8 cellular contexts compared by ENCODE assay signal in the genomic region with DNA sequence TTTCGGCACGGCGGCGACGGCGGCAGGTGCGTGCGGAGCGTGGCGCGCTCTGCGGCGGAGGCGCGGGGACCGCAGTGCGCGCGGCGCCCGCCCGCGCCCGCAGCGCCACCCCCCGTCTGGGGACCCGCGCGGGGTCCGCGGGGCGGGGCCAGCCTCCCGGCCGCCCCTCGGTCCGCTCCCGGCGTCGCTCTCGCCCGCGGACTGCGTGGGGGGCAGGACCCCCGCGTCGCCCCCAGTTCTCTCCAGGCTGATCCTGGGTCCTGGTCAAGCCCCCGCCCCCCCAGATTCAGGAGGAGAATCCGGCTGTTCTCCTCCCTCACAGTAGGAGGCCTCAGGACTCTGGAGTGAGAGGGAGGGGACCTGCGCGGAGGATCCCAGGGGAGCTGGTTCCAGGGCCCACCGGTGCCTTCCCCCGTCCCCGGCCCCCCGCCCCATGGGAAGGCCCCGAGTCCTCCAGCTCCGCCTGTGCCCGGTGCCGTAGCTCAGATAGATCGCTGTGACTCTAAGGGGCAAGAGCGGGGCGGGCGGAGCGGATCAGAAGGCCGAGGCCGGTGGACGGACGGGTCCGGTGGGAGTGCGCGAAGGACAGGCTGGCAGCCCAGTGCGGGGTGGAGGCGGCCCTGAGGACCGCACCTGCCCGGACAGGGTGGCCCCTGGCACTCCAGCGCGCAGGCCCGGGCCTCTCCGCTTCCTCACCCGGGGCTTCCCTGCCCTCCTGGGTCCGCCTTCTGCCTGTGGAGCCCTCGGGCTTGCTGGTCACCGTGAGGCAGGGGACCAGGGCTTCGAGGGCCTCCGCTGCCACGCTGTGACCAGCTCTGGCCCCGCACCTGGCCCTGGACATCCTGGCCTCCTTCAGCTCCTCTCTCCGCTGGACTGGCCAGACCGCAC. TPM values are rescaled to one million over a fixed set of nuclear protein-coding genes. Genes with fewer than 3 reads are reported as not detected.
A peak's percentile ranks its signal among the peaks of the same experiment; 100 is the strongest.
DNase-seq lines count a peak whose midpoint lies in the region; ATAC-seq, FAIRE-seq and TF ChIP-seq lines count a peak whose summit lies in the region.

A gene with protein sequence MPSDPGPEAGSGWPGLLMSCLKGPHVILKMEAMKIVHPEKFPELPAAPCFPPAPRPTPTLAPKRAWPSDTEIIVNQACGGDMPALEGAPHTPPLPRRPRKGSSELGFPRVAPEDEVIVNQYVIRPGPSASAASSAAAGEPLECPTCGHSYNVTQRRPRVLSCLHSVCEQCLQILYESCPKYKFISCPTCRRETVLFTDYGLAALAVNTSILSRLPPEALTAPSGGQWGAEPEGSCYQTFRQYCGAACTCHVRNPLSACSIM (minus strand): TSS at position 51 of the 888 bp plus-strand sequence. CDS start 1,028 bp downstream, outside the sequence.

- no peaks in the 10 kb centered on the region for H3K9me3 ChIP-seq in CD8-positive, alpha-beta memory T cell (ENCODE audit: low read length)
- H3K9me3 ChIP-seq in T-helper 17 cell (ENCODE audit: control insufficient read depth, low read length, poor library complexity, severe bottlenecking) (no peaks in the 10 kb centered on the region), pancreas (no peaks in the 10 kb centered on the region)

- WGBS in pancreas, 2 donors, result 5 to 7% methylated on average over 47 to 88 of the region's 88 CpGs

- intact Hi-C loops in pancreas (cut with DNase I), result no loop called here

- no peak for TF ChIP-seq POLR2A in GM12892 (IDR thresholded peaks at IDR 0.05; ENCODE audit: low read depth, low read length)

- TF ChIP-seq CTCF in HFF-Myc (IDR thresholded peaks at IDR 0.05; ENCODE audit: low read depth, low read length, missing control alignments), result no peak
- no peak for TF ChIP-seq CTCF in fibroblast of pulmonary artery (IDR thresholded peaks at IDR 0.05; ENCODE audit: low read length, missing control alignments)
- TF ChIP-seq CTCF in pancreas (IDR thresholded peaks at IDR 0.05), result no peak

- peaks cover 0 to under 1% of the 10 kb centered on the region in 2 donors for H3K27me3 Mint-ChIP-seq in CD8-positive, alpha-beta memory T cell
- peaks cover 2% of the 10 kb centered on the region for H3K27me3 Mint-ChIP-seq in T-helper 17 cell

- H3K4me3 Mint-ChIP-seq in CD8-positive, alpha-beta memory T cell, result peak within 1 kb of the TSS; percentile 71 to 85 (median 76)
- H3K4me3 Mint-ChIP-seq in T-helper 17 cell, result peak within 1 kb of the TSS; percentile 82

- FAIRE-seq in pancreas (lab: Jason Lieb, UNC) (no peak), GM12892 (lab: Jason Lieb, UNC) (no peak)

- POLR2A ChIA-PET in CD8-positive, alpha-beta memory T cell (lab: Charles Lee), result interaction anchor here (0.7 to 2.9 kb wide), 10 partner anchors 15 to 136 kb away, joined by 3 to 23 read pairs (median 8); a partner anchor contains a TSS

- H3K9me3 Mint-ChIP-seq in CD8-positive, alpha-beta memory T cell, result peaks cover 0 to 1% (median 0%) of the 10 kb centered on the region in 5 donors

- peak in 2 of 5 donors; percentile 34 to 53 for DNase-seq in CD8-positive, alpha-beta memory T cell
- no peak for DNase-seq in HFF-Myc (ENCODE audit: extremely low read depth, low read depth)
- no peak for DNase-seq in T-helper 17 cell
- no peak for DNase-seq in fibroblast of pulmonary artery (ENCODE audit: low read depth)
- peak in 4 of 6 donors; percentile 33 to 68 (median 44) for DNase-seq in pancreas
- DNase-seq in glomerular visceral epithelial cell (ENCODE audit: extremely low spot score), result no peak
- no peak for DNase-seq in GM12892 (ENCODE audit: insufficient read length)
- no peak for DNase-seq in epidermal melanocyte (ENCODE audit: insufficient read length, low spot score)

- H3K27me3 ChIP-seq in CD8-positive, alpha-beta memory T cell (ENCODE audit: insufficient read depth, low read length, poor library complexity, severe bottlenecking), result no peaks in the 10 kb centered on the region
- H3K27me3 ChIP-seq in pancreas, result no peaks in the 10 kb centered on the region

- H3K36me3 Mint-ChIP-seq in CD8-positive, alpha-beta memory T cell, result no peaks in the 10 kb centered on the region
- H3K36me3 Mint-ChIP-seq in T-helper 17 cell (ENCODE audit: low read depth), result no peaks in the 10 kb centered on the region

- H3K4me1 ChIP-seq in CD8-positive, alpha-beta memory T cell (ENCODE audit: insufficient read depth, low read length), result peaks cover 13% of the 10 kb centered on the region
- H3K4me1 ChIP-seq in pancreas, result peaks cover 11 to 20% (median 15%) of the 10 kb centered on the region in 3 donors

- peak within 1 kb of the TSS in 5 of 8 donors; percentile 66 to 93 (median 79) for H3K27ac Mint-ChIP-seq in CD8-positive, alpha-beta memory T cell
- no peak within 1 kb of the TSS for H3K27ac Mint-ChIP-seq in T-helper 17 cell

- H3K36me3 ChIP-seq in CD8-positive, alpha-beta memory T cell (ENCODE audit: insufficient read depth, low read length), result no peaks in the 10 kb centered on the region
- H3K36me3 ChIP-seq in pancreas, result no peaks in the 10 kb centered on the region

- H3K4me1 Mint-ChIP-seq in CD8-positive, alpha-beta memory T cell, result peaks cover under 1 to 12% (median 3%) of the 10 kb centered on the region in 3 donors
- peaks cover 3% of the 10 kb centered on the region for H3K4me1 Mint-ChIP-seq in T-helper 17 cell

- peak within 1 kb of the TSS; percentile 74 for H3K27ac ChIP-seq in CD8-positive, alpha-beta memory T cell (ENCODE audit: low read depth, low read length)
- H3K27ac ChIP-seq in pancreas, result peak within 1 kb of the TSS; percentile 73 to 90 (median 82)

- no peak for ATAC-seq in T-helper 17 cell
- ATAC-seq in pancreas, result peak in 3 of 4 donors; percentile 1 to 7 (median 2)

- peak within 1 kb of the TSS; percentile 75 for H3K4me3 ChIP-seq in CD8-positive, alpha-beta memory T cell (ENCODE audit: low read length)
- H3K4me3 ChIP-seq in HFF-Myc (replicated peaks; ENCODE audit: low read depth, low read length), result peak within 1 kb of the TSS; percentile 74
- H3K4me3 ChIP-seq in fibroblast of pulmonary artery (replicated peaks; ENCODE audit: low read depth, low read length), result peak within 1 kb of the TSS; percentile 48
- peak within 1 kb of the TSS; percentile 18 to 88 (median 38) for H3K4me3 ChIP-seq in pancreas

- CTCF ChIA-PET in CD8-positive, alpha-beta memory T cell (lab: Charles Lee), result interaction anchor here (0.9 to 3.5 kb wide), 5 partner anchors 13 to 187 kb away, joined by 3 to 18 read pairs (median 7); no protein-coding TSS in a partner anchor

RNA-seq across cellular contexts. Expression of the gene that starts here (rescaled TPM):
- total RNA-seq in CD8-positive, alpha-beta memory T cell, result 1 to 10 TPM; 2.7 to 3.3 TPM
- not detected for polyA plus RNA-seq in CD8-positive, alpha-beta memory T cell
- total RNA-seq in T-helper 17 cell, result 1 to 10 TPM; 1.2 to 5.3 TPM
- total RNA-seq in pancreas, result 1 to 10 TPM; 3.3 to 6.5 (median 3.4) TPM
- polyA plus RNA-seq in pancreas, result 10 to 100 TPM; 11.4 to 20.7 TPM
- 0.72 TPM for polyA plus RNA-seq in GM12892 (2012; ENCODE audit: missing spikeins)

Comparison
In these comparisons a context has a peak if more than half of its experiments do, and no peak if none do; other contexts are left out.
1. RNA of the gene that starts here (polyA plus RNA-seq): 11.4 to 20.7 TPM in pancreas; not detected in CD8-positive, alpha-beta memory T cell (single experiment); every median in the first group is over 10 times any median in the second.
2. DNase-seq: peak in pancreas (4 of 6); none in HFF-Myc (single experiment), T-helper 17 cell (0 of 3), fibroblast of pulmonary artery (single experiment), glomerular visceral epithelial cell (single experiment), GM12892 (single experiment) and epidermal melanocyte (single experiment).
3. Peak in every context shown above with its lines, with median percentiles within 50 percentile points of each other: H3K4me3 ChIP-seq.